ENCODE assay signal across 11 cellular contexts in genomic region chr20:50560867-50561266, GRCh38. TPM values are rescaled to one million over a fixed set of nuclear protein-coding genes. Genes with fewer than 3 reads are reported as not detected.
DNase-seq lines count a peak whose midpoint lies in the region; ATAC-seq and TF ChIP-seq lines count a peak whose summit lies in the region.
"Had no signal": no experiment of that assay in that cellular context is flagged by ENCODE, and none has a peak within 500 bp of the region (broad histone marks: within the 10 kb centered on the region; RNA-seq: fewer than 3 reads in every experiment).

No MANE protein-coding gene starts in this region.

- peak overlapping the region; percentile 9; the same call in 1 of the 2 replicates for H3K4me3 ChIP-seq in GM23248
- H3K4me3 ChIP-seq in SK-N-MC, result no peak overlapping the region
- H3K4me3 ChIP-seq in esophagus muscularis mucosa, result no peak overlapping the region
- H3K4me3 ChIP-seq in skin epidermis, result no peak overlapping the region
- no peak overlapping the region for H3K4me3 ChIP-seq in mucosa of descending colon

- no peaks in the 10 kb centered on the region for H3K27me3 ChIP-seq in GM23248 (replicated peaks; ENCODE audit: insufficient read depth)
- no peaks in the 10 kb centered on the region for H3K27me3 ChIP-seq in esophagus muscularis mucosa

- peaks cover 17% of the 10 kb centered on the region for H3F3A ChIP-seq in GM23248 (ENCODE audit: insufficient read depth)

- ATAC-seq in mucosa of descending colon, result no peak
- ATAC-seq: Right ventricle myocardium inferior had no signal

- H3K9me2 ChIP-seq in GM23248 (ENCODE audit: insufficient read depth), result no peaks in the 10 kb centered on the region

- no peak for TF ChIP-seq EP300 in esophagus muscularis mucosa (IDR thresholded peaks at IDR 0.05)

- H3K79me2 ChIP-seq in GM23248 (ENCODE audit: insufficient read depth), result peaks cover 96% of the 10 kb centered on the region

- H3K9me3 ChIP-seq in GM23248 (ENCODE audit: low read depth) (no peaks in the 10 kb centered on the region), SK-N-MC (ENCODE audit: low read depth, low read length) (no peaks in the 10 kb centered on the region), esophagus muscularis mucosa (no peaks in the 10 kb centered on the region), mucosa of descending colon (no peaks in the 10 kb centered on the region)

- H3K27ac ChIP-seq in GM23248 (peak overlapping the region; percentile 80), SK-N-MC (peak overlapping the region; percentile 37), esophagus muscularis mucosa (replicated peaks in 1 of 4) (peak overlapping the region; percentile 75 to 80 (median 77)), skin epidermis (peak overlapping the region in 12 of 21 experiments; percentile 26 to 84 (median 50))

- no peak overlapping the region for H2AFZ ChIP-seq in GM23248

- no peaks in the 10 kb centered on the region for H4K20me1 ChIP-seq in GM23248 (ENCODE audit: insufficient read depth)

- H3K4me1 ChIP-seq in GM23248 (ENCODE audit: insufficient read depth) (peaks cover 44% of the 10 kb centered on the region), esophagus muscularis mucosa (peaks cover 25 to 61% (median 52%) of the 10 kb centered on the region in 4 donors), mucosa of descending colon (ENCODE audit: low read depth) (no peaks in the 10 kb centered on the region)

- TF ChIP-seq CTCF in esophagus muscularis mucosa (IDR thresholded peaks at IDR 0.05) (no peak), GM20000 (IDR thresholded peaks at IDR 0.05; ENCODE audit: extremely low read depth, missing control alignments) (no peak), mucosa of descending colon (IDR thresholded peaks at IDR 0.05) (no peak)

- H3K9ac ChIP-seq in GM23248, result 0 out of 2 replicates have a peak overlapping the region, but pooled peaks have one; percentile 16
- no peak overlapping the region for H3K9ac ChIP-seq in SK-N-MC (ENCODE audit: insufficient read length)

- DNase-seq in GM23248 (no peak), SK-N-MC (ENCODE audit: low read depth, low spot score) (no peak), esophagus muscularis mucosa (ENCODE audit: extremely low spot score) (no peak), GM20000 (ENCODE audit: low spot score) (no peak), mucosa of descending colon (no peak), inferior parietal cortex (ENCODE audit: extremely low spot score) (no peak)
- DNase-seq: immature natural killer cell, NCI-H1417 treated with DMSO at 0.1 percent for 48 hours, retina had no signal

- 74 to 75% methylated on average over 5 of the region's 5 CpGs for WGBS in GM23248 (ENCODE audit: low coverage in 1 of 2, low lambda C conversion rate in 2 of 2, missing lambda C conversion rate in 2 of 2), 2 experiments
- 76% methylated on average over 5 of the region's 5 CpGs for WGBS in esophagus muscularis mucosa

- no peak for TF ChIP-seq POLR2A in esophagus muscularis mucosa (IDR thresholded peaks at IDR 0.05; ENCODE audit: low read depth)

- intact Hi-C loops in esophagus muscularis mucosa (cut with DNase I), result no loop called here
- intact Hi-C loops in mucosa of descending colon (cut with DNase I, micrococcal nuclease), result no loop called here

- in situ Hi-C loops in GM23248 (cut with MboI), result no loop called here

- peak overlapping the region; percentile 56 for H3K4me2 ChIP-seq in GM23248 (ENCODE audit: unreplicated experiment)

- H3K36me3 ChIP-seq in GM23248 (ENCODE audit: low read depth), result peaks cover 18% of the 10 kb centered on the region
- peaks cover 28% of the 10 kb centered on the region for H3K36me3 ChIP-seq in SK-N-MC (ENCODE audit: insufficient read depth, low read length)
- peaks cover 0 to 34% (median 13%) of the 10 kb centered on the region in 4 donors for H3K36me3 ChIP-seq in esophagus muscularis mucosa
- peaks cover 6% of the 10 kb centered on the region for H3K36me3 ChIP-seq in mucosa of descending colon (ENCODE audit: low read depth)

RNA-seq across cellular contexts. Expression of gene PTPN1, which starts 50.7 kb away (rescaled TPM):
- 22.8 and 27.9 TPM in 2 replicates for total RNA-seq in GM23248 (2014; rRNA removed; shearing (Covaris generic))
- 18.8 and 18.9 TPM in 2 replicates for polyA plus RNA-seq in GM23248 (2016; fragmentation: Nextera tagmentation; extraction: Ambion mirVana)
- 10 to 100 TPM; 21.2 to 49.0 (median 41.0) TPM for total RNA-seq in esophagus muscularis mucosa
- 10 to 100 TPM; 33.2 to 35.1 (median 33.4) TPM for total RNA-seq in mucosa of descending colon
